ENCODE assay signal across 9 cellular contexts in genomic region chrX:112678831-112679230, GRCh38. TPM values are rescaled to one million over a fixed set of nuclear protein-coding genes. Genes with fewer than 3 reads are reported as not detected.
DNase-seq lines count a peak whose midpoint lies in the region; ATAC-seq and TF ChIP-seq lines count a peak whose summit lies in the region.
"Had no signal": no experiment of that assay in that cellular context is flagged by ENCODE, and none has a peak within 500 bp of the region (broad histone marks: within the 10 kb centered on the region; RNA-seq: fewer than 3 reads in every experiment).

No MANE protein-coding gene starts in this region.

- no peaks in the 10 kb centered on the region for H3K79me2 ChIP-seq in DND-41 (ENCODE audit: insufficient read depth, low read length)

- H3K4me1 ChIP-seq in DND-41 (ENCODE audit: insufficient read depth, low read length) (peaks cover 42% of the 10 kb centered on the region), testis (no peaks in the 10 kb centered on the region)

- DNase-seq in DND-41 = no peak
- no peak for DNase-seq in testis
- DNase-seq in DMS 273 treated with DMSO at 0.1 percent for 48 hours (lab: John Stamatoyannopoulos, UW) = no peak
- no peak for DNase-seq in GDM1 (lab: John Stamatoyannopoulos, UW)
- DNase-seq in EL = no peak

- H3K27me3 ChIP-seq in DND-41 (ENCODE audit: insufficient read depth, low read length, poor library complexity) = no peaks in the 10 kb centered on the region
- no peaks in the 10 kb centered on the region for H3K27me3 ChIP-seq in testis
- H3K27me3 ChIP-seq: neutrophil had no signal

- peak overlapping the region; percentile 83 for H3K4me3 Mint-ChIP-seq in activated naive CD8-positive, alpha-beta T cell

- intact Hi-C loops in testis (cut with DNase I; ENCODE audit: low total_unique reads) = no loop called here

- no peaks in the 10 kb centered on the region for H3K9me3 Mint-ChIP-seq in activated naive CD8-positive, alpha-beta T cell (ENCODE audit: low read depth)

- H3K9ac ChIP-seq in DND-41 (ENCODE audit: low read depth, low read length) = peak overlapping the region; percentile 63

- peak overlapping the region; percentile 96 for H3K27ac ChIP-seq in DND-41 (ENCODE audit: low read length)
- H3K27ac ChIP-seq in testis = no peak overlapping the region
- H3K27ac ChIP-seq: neutrophil had no signal

- no peak for TF ChIP-seq POLR2A in testis (IDR thresholded peaks at IDR 0.05)

- H3K27me3 Mint-ChIP-seq in activated naive CD8-positive, alpha-beta T cell = no peaks in the 10 kb centered on the region

- H2AFZ ChIP-seq in DND-41 (ENCODE audit: low read depth, low read length) = peak overlapping the region; percentile 53

- ATAC-seq in DND-41 (ENCODE audit: insufficient read depth, low read depth) = peak; percentile 17; the same call in 1 of the 3 replicates
- peak; percentile 58 for ATAC-seq in GM19455 (IDR thresholded peaks at IDR 0.05; ENCODE audit: unreplicated experiment)
- peak; percentile 51 for ATAC-seq in HG03108 (IDR thresholded peaks at IDR 0.05; ENCODE audit: unreplicated experiment)

- TF ChIP-seq CTCF in DND-41 (IDR thresholded peaks at IDR 0.05; ENCODE audit: borderline replicate concordance, extremely low read depth, low read length, poor library complexity, severe bottlenecking) (no peak), testis (IDR thresholded peaks at IDR 0.05) (no peak)

- H3K36me3 Mint-ChIP-seq in activated naive CD8-positive, alpha-beta T cell = no peaks in the 10 kb centered on the region

- peaks cover 42% of the 10 kb centered on the region for H3K4me1 Mint-ChIP-seq in activated naive CD8-positive, alpha-beta T cell (ENCODE audit: low read depth)

- H3K4me3 ChIP-seq in DND-41 (ENCODE audit: low read depth in 1 of 2, low read length in 2 of 2) (peak overlapping the region; percentile 3 to 65; a peak in 3 of 4 replicates), testis (no peak overlapping the region)

- H3K27ac Mint-ChIP-seq in activated naive CD8-positive, alpha-beta T cell = peak overlapping the region; percentile 92

- peak overlapping the region; percentile 73 for H3K4me2 ChIP-seq in DND-41 (ENCODE audit: insufficient read depth, low read length)

- no peaks in the 10 kb centered on the region for H3K36me3 ChIP-seq in DND-41 (ENCODE audit: insufficient read depth, low read length)
- no peaks in the 10 kb centered on the region for H3K36me3 ChIP-seq in testis (ENCODE audit: low read depth, missing control alignments)
- H3K36me3 ChIP-seq: neutrophil had no signal

- H4K20me1 ChIP-seq in DND-41 (ENCODE audit: insufficient read depth, low read length) = no peaks in the 10 kb centered on the region

- no peaks in the 10 kb centered on the region for H3K9me3 ChIP-seq in DND-41 (ENCODE audit: insufficient read depth, low read length, severe bottlenecking)
- H3K9me3 ChIP-seq in testis = no peaks in the 10 kb centered on the region
- H3K9me3 ChIP-seq: neutrophil had no signal

RNA-seq across cellular contexts. Expression of gene LHFPL1, which starts 0.9 kb away (rescaled TPM):
- total RNA-seq in testis = under 1 TPM; 0.39 to 0.43 TPM
- polyA plus RNA-seq in testis (ENCODE audit: insufficient read depth, low read depth, low replicate concordance) = 0.18 TPM

Comparison
In these comparisons a context has a peak if more than half of its experiments do, and no peak if none do; other contexts are left out.
1. H3K4me3 ChIP-seq: peak in DND-41 (2 of 2); none in testis (0 of 2).
2. Peak in every context shown above with its lines, with median percentiles within 50 percentile points of each other: ATAC-seq.